19 cellular contexts compared by ENCODE assay signal in genomic region chr3:59540241-59540640, GRCh38.
DNase-seq lines count a peak whose midpoint lies in the region; ATAC-seq, FAIRE-seq and TF ChIP-seq lines count a peak whose summit lies in the region.
"Had no signal": no experiment of that assay in that cellular context is flagged by ENCODE, and none has a peak within 500 bp of the region (broad histone marks: within the 10 kb centered on the region; RNA-seq: fewer than 3 reads in every experiment).

No MANE protein-coding gene starts in this region.

- POLR2A ChIA-PET in BJ (lab: Charles Lee) = no interaction called here

- H3K4me1 Mint-ChIP-seq in HFFc6 (ENCODE audit: low read depth) (peaks cover 30% of the 10 kb centered on the region; the same call in 1 of the 2 replicates), astrocyte (ENCODE audit: low read depth, unreplicated experiment) (peaks cover 19% of the 10 kb centered on the region)
- H3K4me1 Mint-ChIP-seq in effector memory CD8-positive, alpha-beta T cell (ENCODE audit: low read depth in 2 of 2) = peaks cover 10 to 27% of the 10 kb centered on the region in 2 donors

- intact Hi-C loops in posterior vena cava (cut with DNase I) = no loop called here

- TF ChIP-seq CTCF in BJ (IDR thresholded peaks at IDR 0.05; ENCODE audit: insufficient read depth, low read depth, low read length) (no peak), HFFc6 (IDR thresholded peaks at IDR 0.05) (no peak), astrocyte (IDR thresholded peaks at IDR 0.05; ENCODE audit: insufficient read depth, low read depth, low read length) (no peak)

- H3K4me3 Mint-ChIP-seq in HFFc6 = peak overlapping the region; percentile 27; the same call in 1 of the 2 replicates
- H3K4me3 Mint-ChIP-seq in astrocyte (ENCODE audit: unreplicated experiment) = no peak overlapping the region
- H3K4me3 Mint-ChIP-seq in effector memory CD8-positive, alpha-beta T cell = no peak overlapping the region
- H3K4me3 Mint-ChIP-seq: CD4-positive, alpha-beta T cell had no signal

- H3K36me3 ChIP-seq in BJ (ENCODE audit: control insufficient read depth, insufficient read depth, low read length) (no peaks in the 10 kb centered on the region), astrocyte (ENCODE audit: insufficient read depth, low read length) (no peaks in the 10 kb centered on the region)
- H3K36me3 ChIP-seq: HAP-1, heart left ventricle, right lobe of liver had no signal

- CTCF ChIA-PET in BJ (lab: Yijun Ruan, JAX) = no interaction called here

- H2AFZ ChIP-seq in astrocyte (ENCODE audit: low read depth, low read length) = no peak overlapping the region

- no peak overlapping the region for H3K9ac ChIP-seq in astrocyte (ENCODE audit: low read length)

- no peak for FAIRE-seq in astrocyte (lab: Jason Lieb, UNC)

- H3K79me2 ChIP-seq in astrocyte (ENCODE audit: insufficient read depth, low read length) = no peaks in the 10 kb centered on the region

- no peaks in the 10 kb centered on the region for H3K9me3 ChIP-seq in astrocyte (ENCODE audit: insufficient read depth, low read depth, low read length)
- H3K9me3 ChIP-seq: HAP-1, heart left ventricle, right lobe of liver had no signal

- H3K4me2 ChIP-seq in astrocyte (ENCODE audit: low read length) = peak overlapping the region; percentile 58

- no peaks in the 10 kb centered on the region for H4K20me1 ChIP-seq in astrocyte (ENCODE audit: insufficient read depth, low read length)

- H3K4me1 ChIP-seq in astrocyte (ENCODE audit: insufficient read depth, low read length) = peaks cover 18% of the 10 kb centered on the region
- H3K4me1 ChIP-seq: HAP-1, right lobe of liver had no signal

- H3K27ac Mint-ChIP-seq in HFFc6 (no peak overlapping the region; the same call in 1 of the 2 replicates), astrocyte (ENCODE audit: unreplicated experiment) (no peak overlapping the region)
- peak overlapping the region in 1 of 2 donors; percentile 71 for H3K27ac Mint-ChIP-seq in effector memory CD8-positive, alpha-beta T cell
- H3K27ac Mint-ChIP-seq: CD4-positive, alpha-beta T cell had no signal

- H3K36me3 Mint-ChIP-seq in HFFc6 (ENCODE audit: low read depth) = no peaks in the 10 kb centered on the region
- H3K36me3 Mint-ChIP-seq in astrocyte (ENCODE audit: low read depth, unreplicated experiment) = no peaks in the 10 kb centered on the region
- H3K36me3 Mint-ChIP-seq in effector memory CD8-positive, alpha-beta T cell (ENCODE audit: insufficient read depth) = no peaks in the 10 kb centered on the region

- H3K27me3 ChIP-seq in BJ (ENCODE audit: control insufficient read depth, insufficient read depth, low read length) (no peaks in the 10 kb centered on the region), astrocyte (ENCODE audit: insufficient read depth, low read length) (no peaks in the 10 kb centered on the region)
- H3K27me3 ChIP-seq: heart left ventricle, right lobe of liver had no signal

- DNase-seq in BJ (ENCODE audit: low read depth) (peak; percentile 43), HFFc6 (no peak), astrocyte (ENCODE audit: low read depth) (peak; percentile 70), iris pigment epithelial cell (ENCODE audit: low read depth) (peak; percentile 69), posterior vena cava (ENCODE audit: low spot score) (no peak), activated gamma-delta T cell treated with Interleukin-2 at 50 U/mL for 16 hours (no peak), SW 1271 (lab: John Stamatoyannopoulos, UW) (no peak)
- DNase-seq in effector memory CD8-positive, alpha-beta T cell = no peak
- DNase-seq: activated CD4-positive, CD25-positive, alpha-beta regulatory T cell treated with anti-CD3 and anti-CD28 coated beads, Interleukin-2, amount 50 U/mL, for 72 hours; activated T-cell treated with anti-CD3 and anti-CD28 coated beads, Interleukin-2, amount 50 U/mL, for 48 hours; amygdala; CD4-positive, alpha-beta T cell; GDM1; heart left ventricle; left cardiac atrium; NCI-H2107; right lobe of liver; stimulated activated naive CD8-positive, alpha-beta T cell treated with anti-CD3 and anti-CD28 coated beads, Interleukin-15, Interleukin-2, amounts not matched to agents 100 U/mL and 50 U/mL, for 24 hours had no signal

- no peak for ATAC-seq in effector memory CD8-positive, alpha-beta T cell (replicated peaks)
- ATAC-seq: heart left ventricle, left cardiac atrium, right lobe of liver had no signal

- no peak overlapping the region for H3K4me3 ChIP-seq in BJ (ENCODE audit: low read depth, low read length)
- no peak overlapping the region for H3K4me3 ChIP-seq in astrocyte (ENCODE audit: insufficient read depth, low read depth, low read length)
- H3K4me3 ChIP-seq: HAP-1, heart left ventricle, right lobe of liver had no signal

- H3K27me3 Mint-ChIP-seq in HFFc6 (ENCODE audit: insufficient read depth) (peaks cover 2% of the 10 kb centered on the region; the same call in 1 of the 2 replicates), astrocyte (ENCODE audit: low read depth, unreplicated experiment) (no peaks in the 10 kb centered on the region)
- H3K27me3 Mint-ChIP-seq in effector memory CD8-positive, alpha-beta T cell = no peaks in the 10 kb centered on the region
- H3K27me3 Mint-ChIP-seq: CD4-positive, alpha-beta T cell had no signal

- H3K27ac ChIP-seq in astrocyte (ENCODE audit: low read depth, low read length) = peak overlapping the region; percentile 4
- H3K27ac ChIP-seq: heart left ventricle, right lobe of liver had no signal

- H3K9me3 Mint-ChIP-seq in HFFc6 (peaks cover 4% of the 10 kb centered on the region), astrocyte (ENCODE audit: unreplicated experiment) (no peaks in the 10 kb centered on the region)
- no peaks in the 10 kb centered on the region for H3K9me3 Mint-ChIP-seq in effector memory CD8-positive, alpha-beta T cell
- H3K9me3 Mint-ChIP-seq: CD4-positive, alpha-beta T cell had no signal

Comparison
In these comparisons a context has a peak if more than half of its experiments do, and no peak if none do; other contexts are left out.
1. DNase-seq: peak in BJ (single experiment), astrocyte (single experiment) and iris pigment epithelial cell (single experiment); none in HFFc6 (single experiment), effector memory CD8-positive, alpha-beta T cell (0 of 3), posterior vena cava (single experiment), activated gamma-delta T cell treated with Interleukin-2 at 50 U/mL for 16 hours (single experiment) and SW 1271 (0 of 2).